ENCODE assay signal across 18 cellular contexts in the genomic region with DNA sequence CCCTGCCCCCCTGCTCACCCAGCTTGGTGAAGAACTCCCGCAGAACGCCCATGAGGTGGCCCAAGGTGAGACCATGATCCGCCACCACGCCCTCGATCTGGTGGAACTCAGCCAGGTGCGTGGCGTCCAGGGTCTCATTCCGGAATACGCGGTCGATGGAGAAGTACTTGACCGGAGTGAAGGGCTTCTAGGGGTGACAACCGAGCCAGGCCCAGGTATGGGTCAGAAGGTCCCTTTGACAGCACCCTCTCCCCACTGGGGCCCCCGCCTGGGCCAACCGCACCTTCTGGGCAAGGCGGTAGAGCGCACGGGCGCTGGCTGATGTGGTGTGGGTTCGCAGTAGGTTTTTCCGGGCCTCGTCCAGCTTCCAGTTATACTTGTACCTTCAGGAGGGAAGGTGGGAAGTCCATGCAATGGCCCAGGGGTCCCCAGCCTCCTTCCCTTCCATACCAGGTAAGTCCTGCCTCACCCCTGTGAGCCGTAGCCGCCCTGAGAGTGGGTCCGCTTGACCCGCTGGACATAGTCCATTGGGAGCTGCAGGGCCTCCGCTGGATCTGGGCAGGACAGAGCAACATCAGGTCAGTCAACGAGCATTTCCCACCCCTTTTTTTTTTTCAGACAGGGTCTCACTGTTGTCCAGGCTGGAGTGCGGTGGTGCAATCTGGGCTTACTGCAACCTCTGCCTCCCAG. TPM values are rescaled to one million over a fixed set of nuclear protein-coding genes. Genes with fewer than 3 reads are reported as not detected.
DNase-seq lines count a peak whose midpoint lies in the region; ATAC-seq, FAIRE-seq and TF ChIP-seq lines count a peak whose summit lies in the region.
"Had no signal": no experiment of that assay in that cellular context is flagged by ENCODE, and none has a peak within 500 bp of the region (broad histone marks: within the 10 kb centered on the region; RNA-seq: fewer than 3 reads in every experiment).

No MANE protein-coding gene starts in this region.

- TF ChIP-seq RAD21 in K562 (CRISPR knock-in tag; conservative IDR thresholded peaks at IDR 0.05 in 1 of 2, IDR thresholded peaks at IDR 0.05 in 1 of 2) (no peak), SK-N-SH (IDR thresholded peaks at IDR 0.05; ENCODE audit: low read length) (no peak)

- no peaks in the 10 kb centered on the region for H3K9me2 ChIP-seq in SK-N-SH

- H3K27ac ChIP-seq in DND-41 (ENCODE audit: low read length) (no peak overlapping the region), K562 (ENCODE audit: extremely low read depth, low read depth, low read length) (no peak overlapping the region), kidney (ENCODE audit: low read depth in 2 of 2, low read length in 2 of 2) (no peak overlapping the region), osteoblast (ENCODE audit: low read depth, low read length) (no peak overlapping the region), SK-N-SH (ENCODE audit: low read depth in 2 of 2, low read length in 1 of 2) (no peak overlapping the region)
- H3K27ac ChIP-seq: BLaER1 had no signal

- H2AFZ ChIP-seq in DND-41 (ENCODE audit: low read depth, low read length) (no peak overlapping the region), K562 (ENCODE audit: low read depth, low read length) (no peak overlapping the region), osteoblast (ENCODE audit: low read length) (no peak overlapping the region), SK-N-SH (ENCODE audit: low read depth) (no peak overlapping the region)

- H3K4me1 ChIP-seq in DND-41 (ENCODE audit: insufficient read depth, low read length) (no peaks in the 10 kb centered on the region), K562 (replicated peaks in 1 of 2; ENCODE audit: control insufficient read depth in 2 of 2, insufficient read depth in 2 of 2, low read length in 2 of 2) (peaks cover 0 to 16% of the 10 kb centered on the region in 2 experiments; a peak in 2 of 5 replicates), kidney (ENCODE audit: control insufficient read depth in 1 of 2, insufficient read depth in 1 of 2, low read depth in 1 of 2, low read length in 2 of 2) (no peaks in the 10 kb centered on the region), osteoblast (ENCODE audit: insufficient read depth, low read length) (no peaks in the 10 kb centered on the region), SK-N-SH (ENCODE audit: control insufficient read depth in 1 of 2, insufficient read depth in 2 of 2, low read depth in 1 of 2, low read length in 1 of 2) (no peaks in the 10 kb centered on the region)

- H3K4me2 ChIP-seq in DND-41 (ENCODE audit: insufficient read depth, low read length) (no peak overlapping the region), K562 (ENCODE audit: insufficient read depth, low read length) (no peak overlapping the region), osteoblast (ENCODE audit: insufficient read depth, low read length) (no peak overlapping the region), SK-N-SH (no peak overlapping the region)
- H3K4me2 ChIP-seq: BLaER1 had no signal

- 96% methylated on average over 28 of the region's 29 CpGs for WGBS in K562 (ENCODE audit: insufficient coverage, low coverage, missing lambda C conversion rate)
- 91% methylated on average over 20 of the region's 29 CpGs for WGBS in SK-N-SH (ENCODE audit: low lambda C conversion rate)

- DNase-seq in DND-41 (no peak), K562 (ENCODE audit: extremely low read depth in 1 of 4, low spot score in 3 of 4) (no peak), kidney (peak; percentile 76), osteoblast (ENCODE audit: insufficient read length, low spot score, missing footprints) (peak; percentile 62), GM13977 (ENCODE audit: low spot score) (no peak), SK-N-SH (no peak), RPMI8226 (no peak)
- DNase-seq: 8988T; CD4-positive, alpha-beta memory T cell; DMS153; DMS79; GF-D8; HCEC 1CT had no signal

- no peak for TF ChIP-seq CTCF in DND-41 (IDR thresholded peaks at IDR 0.05; ENCODE audit: borderline replicate concordance, extremely low read depth, low read length, poor library complexity, severe bottlenecking)
- TF ChIP-seq CTCF in K562 (IDR thresholded peaks at IDR 0.05 in 2 of 3, conservative IDR thresholded peaks at IDR 0.05 in 1 of 3; ENCODE audit: insufficient read depth in 2 of 3, low read depth in 1 of 3, low read length in 3 of 3): no peak
- TF ChIP-seq CTCF in kidney (IDR thresholded peaks at IDR 0.05; ENCODE audit: borderline replicate concordance, extremely low read depth, insufficient read depth): no peak
- TF ChIP-seq CTCF in osteoblast (IDR thresholded peaks at IDR 0.05; ENCODE audit: extremely low read depth, low read depth, low read length): no peak
- TF ChIP-seq CTCF in GM13977 (IDR thresholded peaks at IDR 0.05; ENCODE audit: extremely low read depth, insufficient read depth, missing control alignments): no peak
- no peak for TF ChIP-seq CTCF in SK-N-SH (IDR thresholded peaks at IDR 0.05)

- intact Hi-C loops in K562 (cut with micrococcal nuclease) (no loop called here), kidney (cut with DNase I) (no loop called here)

- H4K20me1 ChIP-seq in DND-41 (ENCODE audit: insufficient read depth, low read length) (peaks cover 15% of the 10 kb centered on the region; the same call in 1 of the 2 replicates), K562 (replicated peaks; ENCODE audit: control insufficient read depth, insufficient read depth, low read length) (no peaks in the 10 kb centered on the region), osteoblast (ENCODE audit: insufficient read depth, low read length) (no peaks in the 10 kb centered on the region), SK-N-SH (ENCODE audit: insufficient read depth) (no peaks in the 10 kb centered on the region)

- no TSS peak for BruUV-seq in K562 (replicated peaks; lab: Mats Ljungman, UMichigan)

- no peak for TF ChIP-seq EP300 in K562 (IDR thresholded peaks at IDR 0.05; ENCODE audit: low read length)
- TF ChIP-seq EP300 in SK-N-SH (IDR thresholded peaks at IDR 0.05; ENCODE audit: borderline replicate concordance in 1 of 2, low read depth in 1 of 2, low read length in 1 of 2): no peak

- H3K27me3 ChIP-seq in DND-41 (ENCODE audit: insufficient read depth, low read length, poor library complexity) (no peaks in the 10 kb centered on the region), K562 (ENCODE audit: control insufficient read depth in 2 of 2, insufficient read depth in 2 of 2, low read length in 2 of 2) (no peaks in the 10 kb centered on the region), osteoblast (ENCODE audit: insufficient read depth, low read length) (no peaks in the 10 kb centered on the region), SK-N-SH (ENCODE audit: insufficient read depth) (no peaks in the 10 kb centered on the region)
- H3K27me3 ChIP-seq: BLaER1 had no signal

- POLR2A ChIA-PET in K562 (lab: Yijun Ruan, JAX) (interaction anchor here (0.9 to 1.3 kb wide), 2 partner anchors 12 to 37 kb away, joined by 3 to 4 read pairs; a partner anchor contains a TSS), SK-N-SH (lab: Yijun Ruan, JAX) (interaction anchor here (1.0 kb wide), 1 partner anchor 9 kb away, joined by 3 read pairs; a partner anchor contains a TSS)

- H3F3A ChIP-seq in SK-N-SH (replicated peaks; ENCODE audit: insufficient read depth): peaks cover 21% of the 10 kb centered on the region

- H3K9ac ChIP-seq in DND-41 (ENCODE audit: low read depth, low read length): peak overlapping the region; percentile 12; the same call in 1 of the 2 replicates
- H3K9ac ChIP-seq in K562 (ENCODE audit: insufficient read depth in 1 of 2, low read depth in 2 of 2, low read length in 2 of 2): peak overlapping the region in 1 of 2 experiments; percentile 55; a peak in 1 of 4 replicates
- H3K9ac ChIP-seq in kidney (ENCODE audit: low read length in 2 of 2): no peak overlapping the region
- no peak overlapping the region for H3K9ac ChIP-seq in SK-N-SH
- H3K9ac ChIP-seq: BLaER1 had no signal

- CTCF ChIA-PET in K562 (lab: Yijun Ruan, JAX; ENCODE audit: low intra/inter-chr PET ratio): no interaction called here
- CTCF ChIA-PET in SK-N-SH (lab: Yijun Ruan, JAX): interaction anchor here (0.7 to 1.3 kb wide), 4 partner anchors 10 to 77 kb away, joined by 3 to 4 read pairs (median 3); no protein-coding TSS in a partner anchor

- no peak for TF ChIP-seq POLR2A in K562 (conservative IDR thresholded peaks at IDR 0.05)

- FAIRE-seq in K562 (lab: Jason Lieb, UNC): no peak
- FAIRE-seq in kidney (lab: Jason Lieb, UNC): no peak
- FAIRE-seq: HTR-8/SVneo had no signal

- H3K9me3 ChIP-seq in DND-41 (ENCODE audit: insufficient read depth, low read length, severe bottlenecking) (no peaks in the 10 kb centered on the region), K562 (replicated peaks; ENCODE audit: control insufficient read depth, insufficient read depth, low read depth, low read length) (no peaks in the 10 kb centered on the region), kidney (ENCODE audit: control insufficient read depth in 1 of 2, low read length in 2 of 2) (no peaks in the 10 kb centered on the region), osteoblast (ENCODE audit: low read depth, low read length) (no peaks in the 10 kb centered on the region), SK-N-SH (no peaks in the 10 kb centered on the region)
- H3K9me3 ChIP-seq: BLaER1 had no signal

- H3K36me3 ChIP-seq in DND-41 (ENCODE audit: insufficient read depth, low read length) (peaks cover 70% of the 10 kb centered on the region), K562 (ENCODE audit: control insufficient read depth, insufficient read depth, low read length) (peaks cover 73% of the 10 kb centered on the region), kidney (ENCODE audit: control insufficient read depth in 1 of 2, insufficient read depth in 2 of 2, low read length in 2 of 2) (peaks cover 32 to 34% of the 10 kb centered on the region in 2 donors), osteoblast (ENCODE audit: insufficient read depth, low read length) (peaks cover 58% of the 10 kb centered on the region), SK-N-SH (replicated peaks in 1 of 2; ENCODE audit: control insufficient read depth in 1 of 2, insufficient read depth in 2 of 2, low read length in 1 of 2) (peaks cover 27 to 49% of the 10 kb centered on the region in 2 experiments)

- no peaks in the 10 kb centered on the region for H3K9me1 ChIP-seq in K562 (ENCODE audit: control insufficient read depth, insufficient read depth, low read length)

- in situ Hi-C loops in K562 (cut with MboI): no loop called here
- in situ Hi-C loops in GM13977 (cut with MboI; ENCODE audit: low pct_unique_long_range_greater_than_20kb, low sequenced_read_pairs, unreplicated experiment): no loop called here

- H3K79me2 ChIP-seq in DND-41 (ENCODE audit: insufficient read depth, low read length) (peaks cover 9% of the 10 kb centered on the region), K562 (ENCODE audit: control insufficient read depth, insufficient read depth, low read length) (peaks cover 7% of the 10 kb centered on the region; the same call in 2 of the 3 replicates), osteoblast (ENCODE audit: insufficient read depth, low read length) (peaks cover under 1% of the 10 kb centered on the region), SK-N-SH (ENCODE audit: insufficient read depth) (peaks cover 8% of the 10 kb centered on the region; the same call in 1 of the 2 replicates)

- no peak overlapping the region for H3K4me3 ChIP-seq in DND-41 (ENCODE audit: low read depth in 1 of 2, low read length in 2 of 2)
- H3K4me3 ChIP-seq in K562: no peak overlapping the region
- no peak overlapping the region for H3K4me3 ChIP-seq in kidney (ENCODE audit: low read length in 2 of 2)
- no peak overlapping the region for H3K4me3 ChIP-seq in osteoblast (ENCODE audit: insufficient read depth, low read length)
- H3K4me3 ChIP-seq in SK-N-SH (ENCODE audit: low read depth in 2 of 2, low read length in 1 of 2): no peak overlapping the region
- H3K4me3 ChIP-seq: BLaER1 had no signal

- no peak for ATAC-seq in DND-41 (ENCODE audit: insufficient read depth, low read depth)
- no peak for ATAC-seq in K562
- ATAC-seq in GM21619 (IDR thresholded peaks at IDR 0.05; ENCODE audit: unreplicated experiment): no peak

RNA-seq across cellular contexts. Expression of a gene that starts 5.7 kb away (rescaled TPM):
- total RNA-seq in K562 (2011; cell fraction: chromatin; rRNA removed; ENCODE audit: low replicate concordance): 1.0 TPM in 1 of 2 replicates, not detected in the other
- not detected in 2 replicates for total RNA-seq in K562 (2011; cell fraction: nucleolus; rRNA removed)
- not detected in 2 replicates for total RNA-seq in K562 (2011; cell fraction: nucleoplasm; rRNA removed)
- total RNA-seq in K562 (2014; rRNA removed) (0.98 and 1.5 TPM in 2 replicates), K562 (2014; rRNA removed; fragmentation: Illumina TruSeq; extraction: Trizol) (0.57 and 1.2 TPM in 2 replicates), K562 (2015; rRNA removed; fragmentation: Illumina TruSeq; extraction: Trizol) (0.62 and 0.79 TPM in 2 replicates), K562 (2021) (0.67 and 0.69 TPM in 2 replicates), kidney (not detected), osteoblast (0.29 TPM in 1 of 2 replicates, not detected in the other)
- polyA plus RNA-seq in K562 (2011; rRNA removed) (1.2 and 1.7 TPM in 2 replicates), K562 (2014; fragmentation: Illumina TruSeq; extraction: Trizol) (2.1 TPM in 2 replicates), K562 (2014; fragmentation: Nextera tagmentation; extraction: Ambion mirVana) (under 1 TPM; 0.92 to 0.99 TPM), K562 (2014; rRNA removed) (0.85 and 2.1 TPM in 2 replicates), kidney (ENCODE audit: insufficient read depth, low read depth, low replicate concordance) (not detected), SK-N-SH (2012; rRNA removed) (0.44 and 1.1 TPM in 2 replicates)
- 0.96 and 1.1 TPM in 2 replicates for polyA plus RNA-seq in K562 (2011; cell fraction: cytosol; rRNA removed)
- polyA plus RNA-seq in K562 (2011; cell fraction: nucleus; rRNA removed): 0.46 and 0.77 TPM in 2 replicates
- polyA plus RNA-seq in K562 (2012): 1.4 and 4.3 TPM in 2 replicates
- 0.36 TPM in 1 of 2 replicates, not detected in the other for polyA minus RNA-seq in K562 (2011; rRNA and poly(A)+ RNA removed)
- 1.5 TPM in 1 of 2 replicates, not detected in the other for polyA minus RNA-seq in K562 (2011; cell fraction: cytosol; rRNA and poly(A)+ RNA removed)
- polyA minus RNA-seq in K562 (2011; cell fraction: nucleus; rRNA and poly(A)+ RNA removed): not detected in 2 replicates
- polyA plus RNA-seq in SK-N-SH (2012; cell fraction: cytosol; rRNA removed): 0.58 and 0.68 TPM in 2 replicates
- 0.29 and 0.36 TPM in 2 replicates for polyA plus RNA-seq in SK-N-SH (2012; cell fraction: nucleus; rRNA removed)
- polyA plus RNA-seq: AG04450; CD14-positive monocyte; CD4-positive, alpha-beta memory T cell had no signal

RNA-seq across cellular contexts. Expression of a gene that starts 8.7 kb away (rescaled TPM):
- total RNA-seq in K562 (2011; cell fraction: chromatin; rRNA removed; ENCODE audit: low replicate concordance): 40.0 and 119 TPM in 2 replicates
- 123 and 134 TPM in 2 replicates for total RNA-seq in K562 (2011; cell fraction: nucleolus; rRNA removed)
- 41.9 and 67.4 TPM in 2 replicates for total RNA-seq in K562 (2011; cell fraction: nucleoplasm; rRNA removed)
- total RNA-seq in K562 (2014; rRNA removed) (186 and 188 TPM in 2 replicates), K562 (2014; rRNA removed; fragmentation: Illumina TruSeq; extraction: Trizol) (23.7 and 36.8 TPM in 2 replicates), K562 (2015; rRNA removed; fragmentation: Illumina TruSeq; extraction: Trizol) (89.6 and 102 TPM in 2 replicates), K562 (2021) (237 TPM in 2 replicates), kidney (48.0 TPM), osteoblast (41.0 and 47.8 TPM in 2 replicates)
- polyA plus RNA-seq in K562 (2011; rRNA removed) (25.2 and 39.6 TPM in 2 replicates), K562 (2014; fragmentation: Illumina TruSeq; extraction: Trizol) (173 and 186 TPM in 2 replicates), K562 (2014; fragmentation: Nextera tagmentation; extraction: Ambion mirVana) (10 to 100 TPM; 32.6 to 40.0 TPM), K562 (2014; rRNA removed) (117 and 142 TPM in 2 replicates), kidney (ENCODE audit: insufficient read depth, low read depth, low replicate concordance) (58.2 TPM), SK-N-SH (2012; rRNA removed) (56.8 and 170 TPM in 2 replicates)
- polyA plus RNA-seq in K562 (2011; cell fraction: cytosol; rRNA removed): 37.9 and 94.3 TPM in 2 replicates
- polyA plus RNA-seq in K562 (2011; cell fraction: nucleus; rRNA removed): 112 and 187 TPM in 2 replicates
- polyA plus RNA-seq in K562 (2012): 137 and 208 TPM in 2 replicates
- polyA minus RNA-seq in K562 (2011; rRNA and poly(A)+ RNA removed): 10.9 and 13.1 TPM in 2 replicates
- 49.3 and 54.1 TPM in 2 replicates for polyA minus RNA-seq in K562 (2011; cell fraction: cytosol; rRNA and poly(A)+ RNA removed)
- polyA minus RNA-seq in K562 (2011; cell fraction: nucleus; rRNA and poly(A)+ RNA removed): 39.9 and 40.1 TPM in 2 replicates
- polyA plus RNA-seq in SK-N-SH (2012; cell fraction: cytosol; rRNA removed): 106 and 113 TPM in 2 replicates
- 237 and 401 TPM in 2 replicates for polyA plus RNA-seq in SK-N-SH (2012; cell fraction: nucleus; rRNA removed)

RNA-seq across cellular contexts. Expression of a gene that starts 13.6 kb away (rescaled TPM):
- 1,154 and 1,519 TPM in 2 replicates for total RNA-seq in K562 (2011; cell fraction: chromatin; rRNA removed; ENCODE audit: low replicate concordance)
- 2,017 and 2,086 TPM in 2 replicates for total RNA-seq in K562 (2011; cell fraction: nucleolus; rRNA removed)
- total RNA-seq in K562 (2011; cell fraction: nucleoplasm; rRNA removed): 1,334 and 1,801 TPM in 2 replicates
- total RNA-seq in K562 (2014; rRNA removed) (673 and 912 TPM in 2 replicates), K562 (2014; rRNA removed; fragmentation: Illumina TruSeq; extraction: Trizol) (473 and 509 TPM in 2 replicates), K562 (2015; rRNA removed; fragmentation: Illumina TruSeq; extraction: Trizol) (794 and 811 TPM in 2 replicates), K562 (2021) (730 and 790 TPM in 2 replicates), kidney (1,087 TPM), osteoblast (1,685 and 1,980 TPM in 2 replicates)
- polyA plus RNA-seq in K562 (2011; rRNA removed) (628 and 644 TPM in 2 replicates), K562 (2014; fragmentation: Illumina TruSeq; extraction: Trizol) (643 and 731 TPM in 2 replicates), K562 (2014; fragmentation: Nextera tagmentation; extraction: Ambion mirVana) (100 to 1,000 TPM; 126 to 147 TPM), K562 (2014; rRNA removed) (642 and 658 TPM in 2 replicates), kidney (ENCODE audit: insufficient read depth, low read depth, low replicate concordance) (1,037 TPM), SK-N-SH (2012; rRNA removed) (1,316 and 1,334 TPM in 2 replicates)
- polyA plus RNA-seq in K562 (2011; cell fraction: cytosol; rRNA removed): 488 and 529 TPM in 2 replicates
- polyA plus RNA-seq in K562 (2011; cell fraction: nucleus; rRNA removed): 369 and 585 TPM in 2 replicates
- polyA plus RNA-seq in K562 (2012): 684 and 846 TPM in 2 replicates
- 673 and 889 TPM in 2 replicates for polyA minus RNA-seq in K562 (2011; rRNA and poly(A)+ RNA removed)
- polyA minus RNA-seq in K562 (2011; cell fraction: cytosol; rRNA and poly(A)+ RNA removed): 377 and 404 TPM in 2 replicates
- polyA minus RNA-seq in K562 (2011; cell fraction: nucleus; rRNA and poly(A)+ RNA removed): 138 and 244 TPM in 2 replicates
- polyA plus RNA-seq in SK-N-SH (2012; cell fraction: cytosol; rRNA removed): 1,211 and 1,253 TPM in 2 replicates
- polyA plus RNA-seq in SK-N-SH (2012; cell fraction: nucleus; rRNA removed): 904 and 910 TPM in 2 replicates

RNA-seq across cellular contexts. Expression of a gene that starts 20.9 kb away (rescaled TPM):
- total RNA-seq in K562 (2011; cell fraction: chromatin; rRNA removed; ENCODE audit: low replicate concordance): 62.5 and 156 TPM in 2 replicates
- 117 and 120 TPM in 2 replicates for total RNA-seq in K562 (2011; cell fraction: nucleolus; rRNA removed)
- 89.2 and 96.1 TPM in 2 replicates for total RNA-seq in K562 (2011; cell fraction: nucleoplasm; rRNA removed)
- total RNA-seq in K562 (2014; rRNA removed) (181 and 279 TPM in 2 replicates), K562 (2014; rRNA removed; fragmentation: Illumina TruSeq; extraction: Trizol) (47.8 and 56.5 TPM in 2 replicates), K562 (2015; rRNA removed; fragmentation: Illumina TruSeq; extraction: Trizol) (102 and 103 TPM in 2 replicates), K562 (2021) (143 and 155 TPM in 2 replicates), kidney (79.2 TPM), osteoblast (80.2 and 84.0 TPM in 2 replicates)
- polyA plus RNA-seq in K562 (2011; rRNA removed) (44.1 and 61.2 TPM in 2 replicates), K562 (2014; fragmentation: Illumina TruSeq; extraction: Trizol) (179 and 212 TPM in 2 replicates), K562 (2014; fragmentation: Nextera tagmentation; extraction: Ambion mirVana) (10 to 100 TPM in 1 of 2 experiments, 1 to 10 TPM in 1; 9.5 to 40.4 TPM), K562 (2014; rRNA removed) (101 and 127 TPM in 2 replicates), kidney (ENCODE audit: insufficient read depth, low read depth, low replicate concordance) (105 TPM), SK-N-SH (2012; rRNA removed) (60.4 and 116 TPM in 2 replicates)
- 93.6 and 155 TPM in 2 replicates for polyA plus RNA-seq in K562 (2011; cell fraction: cytosol; rRNA removed)
- 108 and 152 TPM in 2 replicates for polyA plus RNA-seq in K562 (2011; cell fraction: nucleus; rRNA removed)
- polyA plus RNA-seq in K562 (2012): 184 and 224 TPM in 2 replicates
- 33.9 and 34.4 TPM in 2 replicates for polyA minus RNA-seq in K562 (2011; rRNA and poly(A)+ RNA removed)
- polyA minus RNA-seq in K562 (2011; cell fraction: cytosol; rRNA and poly(A)+ RNA removed): 98.0 and 181 TPM in 2 replicates
- 31.2 and 37.4 TPM in 2 replicates for polyA minus RNA-seq in K562 (2011; cell fraction: nucleus; rRNA and poly(A)+ RNA removed)
- 49.7 and 70.4 TPM in 2 replicates for polyA plus RNA-seq in SK-N-SH (2012; cell fraction: cytosol; rRNA removed)
- 173 and 199 TPM in 2 replicates for polyA plus RNA-seq in SK-N-SH (2012; cell fraction: nucleus; rRNA removed)

RNA-seq across cellular contexts. Expression of a gene that starts 32.3 kb away (rescaled TPM):
- total RNA-seq in K562 (2011; cell fraction: chromatin; rRNA removed; ENCODE audit: low replicate concordance): 2.1 and 5.5 TPM in 2 replicates
- total RNA-seq in K562 (2011; cell fraction: nucleolus; rRNA removed): 10.1 and 11.0 TPM in 2 replicates
- 7.2 TPM in 2 replicates for total RNA-seq in K562 (2011; cell fraction: nucleoplasm; rRNA removed)
- total RNA-seq in K562 (2014; rRNA removed): 143 and 161 TPM in 2 replicates
- 9.1 and 12.9 TPM in 2 replicates for total RNA-seq in K562 (2014; rRNA removed; fragmentation: Illumina TruSeq; extraction: Trizol)
- total RNA-seq in K562 (2015; rRNA removed; fragmentation: Illumina TruSeq; extraction: Trizol): 39.5 and 40.1 TPM in 2 replicates
- 47.3 and 48.8 TPM in 2 replicates for total RNA-seq in K562 (2021)
- 29.2 and 30.4 TPM in 2 replicates for polyA plus RNA-seq in K562 (2011; rRNA removed)
- polyA plus RNA-seq in K562 (2011; cell fraction: cytosol; rRNA removed): 29.3 and 72.0 TPM in 2 replicates
- polyA plus RNA-seq in K562 (2011; cell fraction: nucleus; rRNA removed): 15.3 and 17.2 TPM in 2 replicates
- polyA plus RNA-seq in K562 (2012): 35.2 and 43.7 TPM in 2 replicates
- 11.5 and 20.3 TPM in 2 replicates for polyA plus RNA-seq in K562 (2014; fragmentation: Illumina TruSeq; extraction: Trizol)
- 1 to 10 TPM; 5.1 to 6.8 TPM for polyA plus RNA-seq in K562 (2014; fragmentation: Nextera tagmentation; extraction: Ambion mirVana)
- polyA plus RNA-seq in K562 (2014; rRNA removed): 114 and 122 TPM in 2 replicates
- 4.2 and 6.1 TPM in 2 replicates for polyA minus RNA-seq in K562 (2011; rRNA and poly(A)+ RNA removed)
- 9.9 and 13.6 TPM in 2 replicates for polyA minus RNA-seq in K562 (2011; cell fraction: cytosol; rRNA and poly(A)+ RNA removed)
- polyA minus RNA-seq in K562 (2011; cell fraction: nucleus; rRNA and poly(A)+ RNA removed): 4.6 and 5.3 TPM in 2 replicates
- 18.4 TPM for total RNA-seq in kidney
- 71.3 TPM for polyA plus RNA-seq in kidney (ENCODE audit: insufficient read depth, low read depth, low replicate concordance)
- 15.2 and 16.8 TPM in 2 replicates for total RNA-seq in osteoblast
- polyA plus RNA-seq in SK-N-SH (2012; rRNA removed): 65.7 and 91.8 TPM in 2 replicates
- 55.7 and 67.8 TPM in 2 replicates for polyA plus RNA-seq in SK-N-SH (2012; cell fraction: cytosol; rRNA removed)
- polyA plus RNA-seq in SK-N-SH (2012; cell fraction: nucleus; rRNA removed): 31.0 and 46.6 TPM in 2 replicates

Comparison
In these comparisons a context has a peak if more than half of its experiments do, and no peak if none do; other contexts are left out.
1. DNase-seq: peak in kidney (single experiment) and osteoblast (single experiment); none in DND-41 (single experiment), K562 (0 of 4), GM13977 (single experiment), SK-N-SH (single experiment) and RPMI8226 (single experiment).